Comparison of ENCODE assay signal across 30 cellular contexts in the genomic region with DNA sequence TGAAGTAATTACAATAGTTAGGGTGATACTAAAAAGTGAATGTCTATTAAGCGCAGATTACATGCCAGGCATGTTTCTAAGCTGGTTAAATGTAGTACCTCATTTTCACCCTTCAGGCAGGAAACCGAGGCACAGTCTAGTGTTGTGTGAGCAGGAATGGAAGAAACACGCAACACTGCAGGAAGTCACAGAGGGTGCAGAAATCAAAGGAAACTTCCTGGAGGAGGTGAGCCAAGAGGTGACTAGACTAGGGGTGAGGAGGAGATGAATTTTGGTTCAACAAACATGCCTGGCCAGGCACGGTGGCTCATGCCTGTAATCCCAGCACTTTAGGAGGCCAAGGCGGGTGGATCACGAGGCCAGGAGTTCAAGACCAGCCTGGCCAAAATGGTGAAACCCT.
"Had no signal": no experiment of that assay in that cellular context is flagged by ENCODE, and none has a peak within 500 bp of the region (broad histone marks: within the 10 kb centered on the region; RNA-seq: fewer than 3 reads in every experiment).

No MANE protein-coding gene starts in this region.

- DNase-seq: activated B cell treated with CpG ODN at 0.5 μM for 24 hours; activated CD4-positive, alpha-beta memory T cell treated with anti-CD3 and anti-CD28 coated beads for 36 hours; activated CD4-positive, alpha-beta T cell treated with anti-CD3 and anti-CD28 coated beads for 4 hours; activated CD4-positive, alpha-beta T cell treated with anti-CD3 and anti-CD28 coated beads, Interleukin-2, amount 10 ng/mL, durations not matched to agents 24 days and 14 days; activated CD4-positive, alpha-beta T cell treated with anti-CD3 and anti-CD28 coated beads, Interleukin-2, amount 50 U/mL, for 1 hour; activated CD4-positive, alpha-beta T cell treated with anti-CD3 and anti-CD28 coated beads, Interleukin-2, amount 50 U/mL, for 4 hours; activated CD4-positive, CD25-positive, alpha-beta regulatory T cell treated with anti-CD3 and anti-CD28 coated beads, Interleukin-2, amount 50 U/mL, for 72 hours; activated CD8-positive, alpha-beta memory T cell treated with anti-CD3 and anti-CD28 coated beads for 24 hours; activated CD8-positive, alpha-beta memory T cell treated with anti-CD3 and anti-CD28 coated beads, Interleukin-2, amount 10 ng/mL, durations not matched to agents 7 days and 5 days; activated CD8-positive, alpha-beta memory T cell treated with anti-CD3 and anti-CD28 coated beads, Interleukin-2, amount 50 U/mL, for 48 hours; activated CD8-positive, alpha-beta T cell treated with anti-CD3 and anti-CD28 coated beads for 36 hours; activated effector memory CD4-positive, alpha-beta T cell treated with Interleukin-2 at 50 U/mL for 16 hours; activated gamma-delta T cell; activated naive CD4-positive, alpha-beta T cell treated with anti-CD3 and anti-CD28 coated beads, Interleukin-2, amount 10 ng/mL, durations not matched to agents 7 days and 5 days; activated naive CD4-positive, alpha-beta T cell treated with Interleukin-2 at 50 U/mL for 16 hours; activated naive CD8-positive, alpha-beta T cell treated with anti-CD3 and anti-CD28 coated beads, Interleukin-2, amount 10 ng/mL, durations not matched to agents 7 days and 5 days; activated naive CD8-positive, alpha-beta T cell treated with anti-CD3 and anti-CD28 coated beads, Interleukin-2, amount 50 U/mL, for 24 hours; activated T-cell treated with anti-CD3 and anti-CD28 coated beads, Interleukin-2, amount 50 U/mL, for 24 hours; activated T-cell treated with anti-CD3 and anti-CD28 coated beads, Interleukin-2, amount 50 U/mL, for 48 hours; amygdala; anterior cingulate cortex; central memory CD4-positive, alpha-beta T cell; T-helper 2 cell; T-helper 9 cell had no signal

- H3K4me1 ChIP-seq: ascending aorta had no signal

- H3K4me3 ChIP-seq: ascending aorta, cardiac muscle cell had no signal

- H3K9me3 ChIP-seq: ascending aorta had no signal

- H3K27me3 ChIP-seq: ascending aorta, cardiac muscle cell had no signal

- H3K27ac ChIP-seq: ascending aorta, cardiac muscle cell, VCaP had no signal

- FAIRE-seq: bronchial epithelial cell, colon, TTC549 had no signal

- ATAC-seq: activated CD8-positive, alpha-beta memory T cell treated with anti-CD3 and anti-CD28 coated beads, Interleukin-2, amount 10 ng/mL, durations not matched to agents 7 days and 5 days; activated CD8-positive, alpha-beta T cell treated with anti-CD3 and anti-CD28 coated beads for 36 hours; activated naive CD8-positive, alpha-beta T cell treated with anti-CD3 and anti-CD28 coated beads, Interleukin-2, amount 50 U/mL, for 24 hours had no signal

- H3K36me3 ChIP-seq: ascending aorta, cardiac muscle cell had no signal
